ENCODE assay signal across 28 cellular contexts in genomic region chr18:74517236-74517630, GRCh38. TPM values are rescaled to one million over a fixed set of nuclear protein-coding genes. Genes with fewer than 3 reads are reported as not detected.
"Had no signal": no experiment of that assay in that cellular context is flagged by ENCODE, and none has a peak within 500 bp of the region (broad histone marks: within the 10 kb centered on the region; RNA-seq: fewer than 3 reads in every experiment).

No MANE protein-coding gene starts in this region.

- H3K4me3 ChIP-seq: adrenal gland, breast epithelium, esophagus squamous epithelium, psoas muscle, tibial artery, uterus had no signal

- DNase-seq: activated CD4-positive, alpha-beta T cell treated with anti-CD3 and anti-CD28 coated beads for 48 hours; activated CD4-positive, CD25-positive, alpha-beta regulatory T cell; activated CD8-positive, alpha-beta T cell treated with anti-CD3 and anti-CD28 coated beads for 36 hours; activated effector memory CD4-positive, alpha-beta T cell treated with anti-CD3 and anti-CD28 coated beads, Interleukin-2, amount 50 U/mL, for 16 hours; activated T-cell treated with anti-CD3 and anti-CD28 coated beads, Interleukin-2, amount 50 U/mL, for 72 hours; cerebellar nuclear complex; dermis blood vessel endothelial cell; effector memory CD4-positive, alpha-beta T cell; esophagus squamous epithelium; midbrain; nephron progenitor cell; psoas muscle; SK-N-SH; stimulated activated naive CD4-positive, alpha-beta T cell treated with Interleukin-2 at 50 U/mL for 16 hours; substantia nigra; T-helper 9 cell; uterus had no signal

- H3K4me1 ChIP-seq: adrenal gland, breast epithelium, esophagus squamous epithelium, psoas muscle, tibial artery, uterus had no signal

- H3K36me3 ChIP-seq: uterus had no signal

- ATAC-seq: activated CD8-positive, alpha-beta T cell treated with anti-CD3 and anti-CD28 coated beads for 36 hours; activated T-cell treated with anti-CD3 and anti-CD28 coated beads, Interleukin-2, amount 50 U/mL, for 72 hours; psoas muscle; right cardiac atrium; T-cell had no signal

- H3K9me3 ChIP-seq: adrenal gland, breast epithelium, esophagus squamous epithelium, psoas muscle, SK-N-SH, tibial artery, uterus had no signal

- H3K9me3 Mint-ChIP-seq: activated CD8-positive, alpha-beta T cell treated with anti-CD3 and anti-CD28 coated beads for 36 hours; activated naive CD4-positive, alpha-beta T cell treated with anti-CD3 and anti-CD28 coated beads, Interleukin-2, amount 50 U/mL, for 24 hours; activated T-cell treated with anti-CD3 and anti-CD28 coated beads, Interleukin-2, amount 50 U/mL, for 72 hours; T-cell had no signal

- H3K27me3 Mint-ChIP-seq: activated CD8-positive, alpha-beta T cell treated with anti-CD3 and anti-CD28 coated beads for 36 hours; activated naive CD4-positive, alpha-beta T cell treated with anti-CD3 and anti-CD28 coated beads, Interleukin-2, amount 50 U/mL, for 24 hours; T-cell had no signal

- H3K27me3 ChIP-seq: adrenal gland, breast epithelium, esophagus squamous epithelium, tibial artery, uterus had no signal

- H3K27ac Mint-ChIP-seq: activated CD8-positive, alpha-beta T cell treated with anti-CD3 and anti-CD28 coated beads for 36 hours; activated naive CD4-positive, alpha-beta T cell treated with anti-CD3 and anti-CD28 coated beads, Interleukin-2, amount 50 U/mL, for 24 hours; activated T-cell treated with anti-CD3 and anti-CD28 coated beads, Interleukin-2, amount 50 U/mL, for 72 hours; nephron progenitor cell; T-cell had no signal

- H3K4me3 Mint-ChIP-seq: activated CD8-positive, alpha-beta T cell treated with anti-CD3 and anti-CD28 coated beads for 36 hours; activated naive CD4-positive, alpha-beta T cell treated with anti-CD3 and anti-CD28 coated beads, Interleukin-2, amount 50 U/mL, for 24 hours; activated T-cell treated with anti-CD3 and anti-CD28 coated beads, Interleukin-2, amount 50 U/mL, for 72 hours; nephron progenitor cell; T-cell had no signal

- H3K4me1 Mint-ChIP-seq: nephron progenitor cell, T-cell had no signal

- H3K27ac ChIP-seq: adrenal gland, breast epithelium, esophagus squamous epithelium, psoas muscle, tibial artery, uterus had no signal

RNA-seq across cellular contexts. Expression of gene CNDP1, which starts 17.1 kb away (rescaled TPM):
- total RNA-seq: activated CD8-positive, alpha-beta T cell treated with anti-CD3 and anti-CD28 coated beads for 36 hours; adrenal gland; astrocyte; dermis blood vessel endothelial cell; esophagus squamous epithelium; glomerular endothelial cell; lung microvascular endothelial cell; myocyte; omental fat pad; psoas muscle; right cardiac atrium had no signal
- polyA plus RNA-seq: SK-N-SH had no signal
